ENCODE assay signal across 18 cellular contexts in genomic region chr5:96101358-96102089, GRCh38.
DNase-seq lines count a peak whose midpoint lies in the region; ATAC-seq and TF ChIP-seq lines count a peak whose summit lies in the region.
"Had no signal": no experiment of that assay in that cellular context is flagged by ENCODE, and none has a peak within 500 bp of the region (broad histone marks: within the 10 kb centered on the region; RNA-seq: fewer than 3 reads in every experiment).

No MANE protein-coding gene starts in this region.

- no peak overlapping the region for H4K91ac ChIP-seq in neuronal stem cell (ENCODE audit: low read depth, low read length, poor library complexity)

- no TSS peak for BruUV-seq in MCF 10A (replicated peaks; lab: Mats Ljungman, UMichigan)

- CTCF ChIA-PET in MCF 10A (lab: Yijun Ruan, JAX) = interaction anchor here (0.7 kb wide), 1 partner anchor 39 kb away, joined by 3 read pairs; no protein-coding TSS in a partner anchor

- peak overlapping the region; percentile 76 for H3K18ac ChIP-seq in neuronal stem cell (ENCODE audit: low read length)

- ATAC-seq in body of pancreas (peak; percentile 84), HG02763 (IDR thresholded peaks at IDR 0.05; ENCODE audit: unreplicated experiment) (no peak)
- ATAC-seq: A549; CD8-positive, alpha-beta T cell; K562 had no signal

- H3K27ac Mint-ChIP-seq in MCF 10A (ENCODE audit: low read depth, unreplicated experiment) = peak overlapping the region; percentile 57
- H3K27ac Mint-ChIP-seq: B cell; CD8-positive, alpha-beta T cell had no signal

- no peak overlapping the region for H3K4ac ChIP-seq in neuronal stem cell (ENCODE audit: low read length)

- H3K36me3 ChIP-seq in breast epithelium (no peaks in the 10 kb centered on the region), body of pancreas (replicated peaks in 1 of 2; ENCODE audit: insufficient read depth in 1 of 2, low read depth in 2 of 2) (no peaks in the 10 kb centered on the region), neuronal stem cell (replicated peaks in 1 of 2; ENCODE audit: control insufficient read depth in 2 of 2, insufficient read depth in 2 of 2, low read length in 2 of 2) (no peaks in the 10 kb centered on the region)
- H3K36me3 ChIP-seq: BLaER1 treated with 17β-estradiol and CSF1 and Interleukin-3, amounts not matched to agents 10 nM and 100 nM had no signal

- POLR2A ChIA-PET in MCF 10A (lab: Yijun Ruan, JAX) = interaction anchor here (1.0 kb wide), 2 partner anchors 9 to 12 kb away, joined by 4 read pairs; no protein-coding TSS in a partner anchor

- no peaks in the 10 kb centered on the region for H3K36me3 Mint-ChIP-seq in MCF 10A (ENCODE audit: insufficient read depth, unreplicated experiment)
- H3K36me3 Mint-ChIP-seq: CD8-positive, alpha-beta T cell had no signal

- H3K9me3 Mint-ChIP-seq in MCF 10A (ENCODE audit: unreplicated experiment) = peaks cover 13% of the 10 kb centered on the region

- H2AFZ ChIP-seq in neuronal stem cell (ENCODE audit: low read length) = no peak overlapping the region

- H3K27me3 Mint-ChIP-seq in MCF 10A (ENCODE audit: insufficient read depth, unreplicated experiment) = no peaks in the 10 kb centered on the region

- no peaks in the 10 kb centered on the region for H3K27me3 ChIP-seq in breast epithelium
- no peaks in the 10 kb centered on the region for H3K27me3 ChIP-seq in body of pancreas
- H3K27me3 ChIP-seq in neuronal stem cell (ENCODE audit: control insufficient read depth in 3 of 3, insufficient read depth in 3 of 3, low read depth in 1 of 3, low read length in 3 of 3) = no peaks in the 10 kb centered on the region
- H3K27me3 ChIP-seq: BLaER1 treated with 17β-estradiol and CSF1 and Interleukin-3, amounts not matched to agents 10 nM and 100 nM had no signal

- H2BK5ac ChIP-seq in neuronal stem cell (ENCODE audit: low read length) = no peak overlapping the region

- peaks cover 4% of the 10 kb centered on the region for H3K4me1 Mint-ChIP-seq in MCF 10A (ENCODE audit: insufficient read depth, unreplicated experiment)
- H3K4me1 Mint-ChIP-seq: B cell had no signal

- no peak overlapping the region for H3K23ac ChIP-seq in neuronal stem cell (ENCODE audit: low read depth, low read length, poor library complexity)

- TF ChIP-seq CTCF in MCF 10A (IDR thresholded peaks at IDR 0.05; ENCODE audit: unreplicated experiment) = no peak
- TF ChIP-seq CTCF in breast epithelium (IDR thresholded peaks at IDR 0.05) = no peak
- TF ChIP-seq CTCF in body of pancreas (IDR thresholded peaks at IDR 0.05) = no peak

- WGBS in body of pancreas, 2 donors = 52 to 63% methylated on average over 6 to 7 of the region's 7 CpGs
- whole genome bisulfite sequencing in neuronal stem cell (ENCODE audit: extremely low coverage in 2 of 2, insufficient read length in 2 of 2, insufficient replicate concordance in 1 of 2), 2 donors = no CpG with 5 or more reads among the region's 7 CpGs

- no peak overlapping the region for H3K9ac ChIP-seq in neuronal stem cell (ENCODE audit: low read depth, low read length, poor library complexity)
- H3K9ac ChIP-seq: BLaER1 treated with 17β-estradiol and CSF1 and Interleukin-3, amounts not matched to agents 10 nM and 100 nM had no signal

- intact Hi-C loops in MCF 10A (cut with micrococcal nuclease) = no loop called here
- intact Hi-C loops in breast epithelium (cut with DNase I; ENCODE audit: low total_unique reads) = no loop called here
- intact Hi-C loops in body of pancreas (cut with DNase I) = no loop called here

- no peak overlapping the region for H4K8ac ChIP-seq in neuronal stem cell (ENCODE audit: low read depth, low read length)

- H3K14ac ChIP-seq in neuronal stem cell (ENCODE audit: low read length) = no peak overlapping the region

- no peaks in the 10 kb centered on the region for H3K79me1 ChIP-seq in neuronal stem cell (ENCODE audit: low read depth, low read length)

- H2BK12ac ChIP-seq in neuronal stem cell (ENCODE audit: low read length) = no peak overlapping the region

- H3K27ac ChIP-seq in breast epithelium (no peak overlapping the region), body of pancreas (peak overlapping the region; percentile 50 to 57 (median 52)), neuronal stem cell (replicated peaks; ENCODE audit: low read length) (no peak overlapping the region)
- H3K27ac ChIP-seq: 22Rv1; A549; BLaER1 treated with 17β-estradiol and CSF1 and Interleukin-3, amounts not matched to agents 10 nM and 100 nM had no signal

- H3K4me3 ChIP-seq in breast epithelium (no peak overlapping the region), body of pancreas (no peak overlapping the region), neuronal stem cell (ENCODE audit: low read length in 2 of 2) (no peak overlapping the region)
- H3K4me3 ChIP-seq: A549; BLaER1 treated with 17β-estradiol and CSF1 and Interleukin-3, amounts not matched to agents 10 nM and 100 nM; K562 had no signal

- TF ChIP-seq POLR2A in breast epithelium (IDR thresholded peaks at IDR 0.05) = no peak
- no peak for TF ChIP-seq POLR2A in body of pancreas (IDR thresholded peaks at IDR 0.05)

- no peak overlapping the region for H3K4me2 ChIP-seq in neuronal stem cell (ENCODE audit: insufficient read depth, low read length, poor library complexity, severe bottlenecking)
- H3K4me2 ChIP-seq: A549; BLaER1 treated with 17β-estradiol and CSF1 and Interleukin-3, amounts not matched to agents 10 nM and 100 nM had no signal

- H3K9me3 ChIP-seq in breast epithelium = no peaks in the 10 kb centered on the region
- H3K9me3 ChIP-seq in body of pancreas = no peaks in the 10 kb centered on the region
- H3K9me3 ChIP-seq in neuronal stem cell (replicated peaks in 1 of 2; ENCODE audit: control insufficient read depth in 2 of 2, insufficient read depth in 1 of 2, low read depth in 1 of 2, low read length in 2 of 2) = no peaks in the 10 kb centered on the region
- H3K9me3 ChIP-seq: A549 had no signal

- H3K4me3 Mint-ChIP-seq in MCF 10A (ENCODE audit: unreplicated experiment) = no peak overlapping the region
- H3K4me3 Mint-ChIP-seq: B cell; CD8-positive, alpha-beta T cell; H9 had no signal

- DNase-seq in MCF 10A (ENCODE audit: unreplicated experiment) (no peak), breast epithelium (ENCODE audit: low spot score in 2 of 2) (no peak), body of pancreas (peak; percentile 57 to 72 (median 68)), neuronal stem cell (ENCODE audit: low spot score) (no peak), SHP77 (lab: John Stamatoyannopoulos, UW) (no peak), NCI-H2107 treated with DMSO at 0.1 percent for 48 hours (lab: John Stamatoyannopoulos, UW; ENCODE audit: unreplicated experiment) (no peak)
- DNase-seq: Calu3; CD8-positive, alpha-beta T cell; DMS79 treated with DMSO at 0.1 percent for 48 hours; GF-D8; GOT3; H9 had no signal

- H2AK5ac ChIP-seq in neuronal stem cell (ENCODE audit: low read depth, low read length) = no peak overlapping the region

- no peak overlapping the region for H2BK120ac ChIP-seq in neuronal stem cell (ENCODE audit: low read depth, low read length)

- H3K4me1 ChIP-seq in breast epithelium = no peaks in the 10 kb centered on the region
- H3K4me1 ChIP-seq in body of pancreas = peaks cover 20% of the 10 kb centered on the region
- H3K4me1 ChIP-seq in neuronal stem cell (ENCODE audit: control insufficient read depth in 2 of 2, insufficient read depth in 1 of 2, low read depth in 1 of 2, low read length in 2 of 2) = peaks cover 0 to 3% of the 10 kb centered on the region in 2 donors

- H2BK15ac ChIP-seq in neuronal stem cell (ENCODE audit: low read length) = no peak overlapping the region

Comparison
In these comparisons a context has a peak if more than half of its experiments do, and no peak if none do; other contexts are left out.
1. DNase-seq: peak in body of pancreas (4 of 4); none in MCF 10A (single experiment), breast epithelium (0 of 2), neuronal stem cell (single experiment), SHP77 (0 of 2) and NCI-H2107 treated with DMSO at 0.1 percent for 48 hours (single experiment).
2. H3K27ac ChIP-seq: peak in body of pancreas (4 of 4); none in breast epithelium (0 of 2) and neuronal stem cell (single experiment).